ENCODE assay signal across 7 cellular contexts in genomic region chr11:116343270-116343669, GRCh38.
"Had no signal": no experiment of that assay in that cellular context is flagged by ENCODE, and none has a peak within 500 bp of the region (broad histone marks: within the 10 kb centered on the region; RNA-seq: fewer than 3 reads in every experiment).

No MANE protein-coding gene starts in this region.

- H3K36me3 ChIP-seq: HAP-1 had no signal

- H3K4me3 Mint-ChIP-seq: HFFc6 had no signal

- H3K4me1 ChIP-seq: HAP-1 had no signal

- H3K27ac Mint-ChIP-seq: HFFc6 had no signal

- DNase-seq: GM23248, GOT3, H7, HFFc6, IMR-90 had no signal

- H2AFZ ChIP-seq: GM23248 had no signal

- ATAC-seq: HCT116 had no signal

- H3K9me3 ChIP-seq: HAP-1 had no signal

- H3K27ac ChIP-seq: GM23248 had no signal

- H3K4me3 ChIP-seq: GM23248, HAP-1 had no signal
